In genomic region chr12:20463920-20464524, GRCh38 we compare ENCODE assay signal across 8 cellular contexts.
DNase-seq lines count a peak whose midpoint lies in the region; ATAC-seq, FAIRE-seq and TF ChIP-seq lines count a peak whose summit lies in the region.

No MANE protein-coding gene starts in this region.

- no peak for FAIRE-seq in astrocyte (lab: Jason Lieb, UNC)

- H3K9me3 ChIP-seq in astrocyte (ENCODE audit: insufficient read depth, low read depth, low read length): no peaks in the 10 kb centered on the region
- no peaks in the 10 kb centered on the region for H3K9me3 ChIP-seq in mucosa of descending colon

- TF ChIP-seq CTCF in astrocyte (IDR thresholded peaks at IDR 0.05; ENCODE audit: insufficient read depth, low read depth, low read length): peak; percentile 63
- peak; percentile 33 for TF ChIP-seq CTCF in mucosa of descending colon (IDR thresholded peaks at IDR 0.05)

- H3K4me3 Mint-ChIP-seq in astrocyte (ENCODE audit: unreplicated experiment): no peak overlapping the region

- no peak overlapping the region for H3K4me2 ChIP-seq in astrocyte (ENCODE audit: low read length)

- ATAC-seq in HG03159 (IDR thresholded peaks at IDR 0.05; ENCODE audit: unreplicated experiment) (peak; percentile 54), mucosa of descending colon (no peak), GM19035 (IDR thresholded peaks at IDR 0.05; ENCODE audit: unreplicated experiment) (no peak), GM19452 (IDR thresholded peaks at IDR 0.05; ENCODE audit: unreplicated experiment) (no peak)

- H3K27me3 ChIP-seq in astrocyte (ENCODE audit: insufficient read depth, low read length): no peaks in the 10 kb centered on the region

- H3K4me3 ChIP-seq in astrocyte (ENCODE audit: insufficient read depth, low read depth, low read length) (no peak overlapping the region), mucosa of descending colon (no peak overlapping the region)

- no peak overlapping the region for H2AFZ ChIP-seq in astrocyte (ENCODE audit: low read depth, low read length)

- H3K79me2 ChIP-seq in astrocyte (ENCODE audit: insufficient read depth, low read length): no peaks in the 10 kb centered on the region

- peaks cover 3% of the 10 kb centered on the region for H3K4me1 Mint-ChIP-seq in astrocyte (ENCODE audit: low read depth, unreplicated experiment)

- no peak overlapping the region for H3K9ac ChIP-seq in astrocyte (ENCODE audit: low read length)

- H3K27ac Mint-ChIP-seq in astrocyte (ENCODE audit: unreplicated experiment): no peak overlapping the region

- H3K36me3 ChIP-seq in astrocyte (ENCODE audit: insufficient read depth, low read length): no peaks in the 10 kb centered on the region
- H3K36me3 ChIP-seq in mucosa of descending colon (ENCODE audit: low read depth): no peaks in the 10 kb centered on the region

- H3K36me3 Mint-ChIP-seq in astrocyte (ENCODE audit: low read depth, unreplicated experiment): no peaks in the 10 kb centered on the region

- H3K27ac ChIP-seq in astrocyte (ENCODE audit: low read depth, low read length) (no peak overlapping the region), substantia nigra (ENCODE audit: low read depth, low read length, poor library complexity, severe bottlenecking) (no peak overlapping the region)

- no peaks in the 10 kb centered on the region for H3K27me3 Mint-ChIP-seq in astrocyte (ENCODE audit: low read depth, unreplicated experiment)

- no peaks in the 10 kb centered on the region for H4K20me1 ChIP-seq in astrocyte (ENCODE audit: insufficient read depth, low read length)

- DNase-seq in COLO829 (ENCODE audit: low spot score) (peak; percentile 29), astrocyte (ENCODE audit: low read depth) (no peak), mucosa of descending colon (no peak), substantia nigra (lab: John Stamatoyannopoulos, UW) (no peak)
- no peak for DNase-seq in activated CD8-positive, alpha-beta memory T cell treated with anti-CD3 and anti-CD28 coated beads for 24 hours

- H3K9me3 Mint-ChIP-seq in astrocyte (ENCODE audit: unreplicated experiment): no peaks in the 10 kb centered on the region

- intact Hi-C loops in mucosa of descending colon (cut with DNase I, micrococcal nuclease): loop anchor here in 1 of 2 donors (5.0 kb wide), 1 partner anchor 138 kb away; no protein-coding TSS in a partner anchor

- H3K4me1 ChIP-seq in astrocyte (ENCODE audit: insufficient read depth, low read length) (no peaks in the 10 kb centered on the region), mucosa of descending colon (ENCODE audit: low read depth) (no peaks in the 10 kb centered on the region)
